22 cellular contexts compared by ENCODE assay signal in genomic region chr14:43872222-43872621, GRCh38.
"Had no signal": no experiment of that assay in that cellular context is flagged by ENCODE, and none has a peak within 500 bp of the region (broad histone marks: within the 10 kb centered on the region; RNA-seq: fewer than 3 reads in every experiment).

No MANE protein-coding gene starts in this region.

- H3K27me3 Mint-ChIP-seq: dendritic cell treated with granulocyte-macrophage colony-stimulating factor and Interleukin-4, amounts not matched to agents 40 ng/mL and 50 ng/mL, for 4 days; effector memory CD8-positive, alpha-beta T cell; memory B cell; naive thymus-derived CD8-positive, alpha-beta T cell had no signal

- H3K27me3 ChIP-seq: esophagus squamous epithelium, gastroesophageal sphincter, right atrium auricular region, stomach, transverse colon had no signal

- H3K4me1 Mint-ChIP-seq: immature natural killer cell; memory B cell; naive thymus-derived CD8-positive, alpha-beta T cell had no signal

- H3K4me1 ChIP-seq: esophagus squamous epithelium, gastroesophageal sphincter, left ventricle myocardium inferior, lower lobe of right lung, right atrium auricular region, transverse colon had no signal

- H3K9me3 Mint-ChIP-seq: memory B cell had no signal

- H3K27ac Mint-ChIP-seq: dendritic cell treated with granulocyte-macrophage colony-stimulating factor and Interleukin-4, amounts not matched to agents 40 ng/mL and 50 ng/mL, for 4 days; effector memory CD8-positive, alpha-beta T cell; immature natural killer cell; memory B cell; naive thymus-derived CD8-positive, alpha-beta T cell had no signal

- H3K36me3 ChIP-seq: esophagus squamous epithelium, gastroesophageal sphincter, left ventricle myocardium inferior, lower lobe of right lung, right atrium auricular region, stomach, thoracic aorta, transverse colon had no signal

- DNase-seq: effector memory CD8-positive, alpha-beta T cell; esophagus squamous epithelium; foreskin fibroblast; glutamatergic neuron; immature natural killer cell; kidney; left cardiac atrium; left ventricle myocardium inferior; lower lobe of right lung; mucosa of descending colon; naive thymus-derived CD8-positive, alpha-beta T cell; small intestine; stimulated activated CD4-positive, alpha-beta T cell treated with anti-CD3 and anti-CD28 coated beads, Interleukin-12 subunit alpha, Interleukin-12 subunit beta, amount 100 ng/mL, for 4 hours; stimulated activated naive CD4-positive, alpha-beta T cell; stomach; substantia nigra; transverse colon had no signal

- H3K4me3 ChIP-seq: esophagus squamous epithelium, gastroesophageal sphincter, left ventricle myocardium inferior, lower lobe of right lung, mucosa of descending colon, right atrium auricular region, stomach, thoracic aorta, transverse colon had no signal

- ATAC-seq: effector memory CD8-positive, alpha-beta T cell; gastroesophageal sphincter; left cardiac atrium; lower lobe of right lung; mucosa of descending colon; naive thymus-derived CD8-positive, alpha-beta T cell had no signal

- H3K9me3 ChIP-seq: esophagus squamous epithelium, gastroesophageal sphincter, left ventricle myocardium inferior, lower lobe of right lung, mucosa of descending colon, right atrium auricular region, stomach, thoracic aorta, transverse colon had no signal

- H3K27ac ChIP-seq: esophagus squamous epithelium, gastroesophageal sphincter, left ventricle myocardium inferior, lower lobe of right lung, right atrium auricular region, stomach, thoracic aorta, transverse colon had no signal

- H3K36me3 Mint-ChIP-seq: memory B cell; naive thymus-derived CD8-positive, alpha-beta T cell had no signal

- H3K4me3 Mint-ChIP-seq: dendritic cell treated with granulocyte-macrophage colony-stimulating factor and Interleukin-4, amounts not matched to agents 40 ng/mL and 50 ng/mL, for 4 days; effector memory CD8-positive, alpha-beta T cell; immature natural killer cell; memory B cell; naive thymus-derived CD8-positive, alpha-beta T cell had no signal
